20 cellular contexts compared by ENCODE assay signal in the genomic region with DNA sequence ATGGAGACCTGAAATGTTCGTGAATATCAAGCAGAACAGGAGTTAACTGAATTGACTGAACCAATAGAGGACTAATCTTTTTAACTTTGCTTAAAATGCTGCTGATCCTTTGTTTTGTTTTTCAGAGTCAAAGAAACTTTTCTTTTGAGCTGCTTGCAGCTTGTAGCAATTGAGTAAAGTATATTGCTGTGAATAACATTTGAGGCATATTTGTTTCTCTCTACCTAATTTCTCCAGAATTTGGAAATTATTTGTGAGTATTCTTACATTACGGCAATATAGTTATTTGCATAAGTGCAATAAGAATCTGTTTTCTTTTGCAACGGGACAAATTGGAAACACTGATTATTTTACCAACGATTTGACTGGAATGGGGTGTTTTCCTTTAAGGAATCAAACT. TPM values are rescaled to one million over a fixed set of nuclear protein-coding genes. Genes with fewer than 3 reads are reported as not detected.
"Had no signal": no experiment of that assay in that cellular context is flagged by ENCODE, and none has a peak within 500 bp of the region (broad histone marks: within the 10 kb centered on the region; RNA-seq: fewer than 3 reads in every experiment).

No MANE protein-coding gene starts in this region.

RNA-seq across cellular contexts. Expression of a gene that starts 27.3 kb away (rescaled TPM):
- total RNA-seq: activated naive CD4-positive, alpha-beta T cell treated with anti-CD3 and anti-CD28 coated beads for 36 hours; activated naive CD4-positive, alpha-beta T cell treated with anti-CD3 and anti-CD28 coated beads, Interleukin-2, amount 50 U/mL, for 72 hours; activated naive CD8-positive, alpha-beta T cell treated with anti-CD3 and anti-CD28 coated beads for 36 hours; activated naive CD8-positive, alpha-beta T cell treated with anti-CD3 and anti-CD28 coated beads, Interleukin-2, amount 10 ng/mL, durations not matched to agents 7 days and 5 days; activated T-cell treated with anti-CD3 and anti-CD28 coated beads, Interleukin-2, amount 50 U/mL, for 4 hours; activated T-cell treated with anti-CD3 and anti-CD28 coated beads, Interleukin-2, amount 50 U/mL, for 72 hours; activated T-helper 17 cell treated with anti-CD3 and anti-CD28 coated beads, Interleukin-2, amount 50 U/mL, for 72 hours; activated T-helper 2 cell treated with anti-CD3 and anti-CD28 coated beads, Interferon-gamma antibody, Interleukin-2, Interleukin-4, amounts not matched to agents 10 μg/mL and 5 μg/mL and 100 μg/mL, durations not matched to agents 14 hours and 24 hours and 36 hours; adrenal gland; aorta; ascending aorta; astrocyte; body of pancreas; breast epithelium; bronchial epithelial cell; cardiac muscle cell; cardiac septum; cerebellum; chondrocyte had no signal
- polyA plus RNA-seq: adipose tissue, adrenal gland, aorta, cardiac muscle cell had no signal

RNA-seq across cellular contexts. Expression of a gene that starts 46.4 kb away (rescaled TPM):
- total RNA-seq: activated naive CD8-positive, alpha-beta T cell treated with anti-CD3 and anti-CD28 coated beads for 36 hours; ascending aorta; body of pancreas; bronchial epithelial cell; cardiac muscle cell; chondrocyte had no signal
- polyA plus RNA-seq: aorta, cardiac muscle cell had no signal
